8 cellular contexts compared by ENCODE assay signal in the genomic region with DNA sequence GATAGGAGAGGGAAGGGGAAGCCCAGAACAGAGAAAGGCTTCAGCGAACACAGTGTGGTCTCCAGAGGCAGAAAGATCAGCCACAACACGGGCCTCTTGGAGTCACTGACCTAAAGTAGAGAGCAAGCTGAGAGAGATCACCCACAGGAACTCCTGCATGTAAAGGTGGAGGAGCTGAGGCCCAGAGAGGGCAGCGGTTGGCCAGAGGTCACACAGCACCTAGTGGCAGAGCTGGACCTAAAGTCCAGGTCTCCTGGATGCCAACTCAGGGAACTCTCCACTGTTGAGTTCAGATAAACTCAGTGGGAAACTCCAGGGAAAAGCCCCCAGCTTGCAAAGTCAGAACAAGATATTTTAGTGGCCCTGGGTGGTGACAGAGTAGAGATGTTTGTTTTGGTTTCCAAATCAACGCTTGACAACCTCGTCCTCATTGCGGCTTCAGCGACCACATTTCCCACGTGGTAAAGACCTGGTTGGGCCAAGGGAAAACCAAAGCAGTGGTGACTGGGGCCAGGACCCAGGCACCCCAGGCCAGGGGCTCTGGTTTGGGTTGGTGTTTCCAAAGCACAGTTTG. TPM values are rescaled to one million over a fixed set of nuclear protein-coding genes. Genes with fewer than 3 reads are reported as not detected.
DNase-seq lines count a peak whose midpoint lies in the region; ATAC-seq and TF ChIP-seq lines count a peak whose summit lies in the region.

No MANE protein-coding gene starts in this region.

- no peaks in the 10 kb centered on the region for H3K9me3 ChIP-seq in left lung

- H3K27ac ChIP-seq in left lung, result peak overlapping the region; percentile 76 to 93

- H3K4me1 ChIP-seq in left lung, result peaks cover 46 to 88% of the 10 kb centered on the region in 2 donors

- DNase-seq in M059J (ENCODE audit: low read depth) (peak; percentile 90), left lung (no peak), left lobe of liver (ENCODE audit: low spot score) (no peak), NCI-H2081 treated with DMSO at 0.1 percent for 48 hours (lab: John Stamatoyannopoulos, UW) (no peak), T1000 (lab: John Stamatoyannopoulos, UW) (no peak)
- DNase-seq in activated T-cell treated with anti-CD3 and anti-CD28 coated beads, Interleukin-2, amount 50 U/mL, for 48 hours, result peak; percentile 88 to 89
- peak; percentile 55 to 61 for DNase-seq in stimulated activated CD8-positive, alpha-beta memory T cell treated with anti-CD3 and anti-CD28 coated beads, Interleukin-4, amount 100 ng/mL, for 4 hours (ENCODE audit: low read depth in 2 of 2, low spot score in 1 of 2)

- no peak overlapping the region for H3K4me3 ChIP-seq in left lung

- ATAC-seq in GM21447 (IDR thresholded peaks at IDR 0.05; ENCODE audit: unreplicated experiment), result peak; percentile 39
- ATAC-seq in left lung, result no peak
- no peak for ATAC-seq in left lobe of liver

- H3K27me3 ChIP-seq in left lung, result peaks cover 0 to 17% of the 10 kb centered on the region in 2 donors

- no peak for TF ChIP-seq CTCF in left lung (IDR thresholded peaks at IDR 0.05)

- no peaks in the 10 kb centered on the region for H3K36me3 ChIP-seq in left lung

- intact Hi-C loops in left lung (cut with DNase I), result no loop called here

RNA-seq across cellular contexts. Expression of gene IFFO2, which starts 4.6 kb away (rescaled TPM):
- 6.7 and 13.2 TPM in 2 replicates for total RNA-seq in M059J (2014; rRNA removed; shearing (Covaris generic))
- total RNA-seq in left lung (10 to 100 TPM; 14.1 to 14.7 TPM), left lobe of liver (4.1 TPM)

RNA-seq across cellular contexts. Expression of gene ALDH4A1, which starts 49.5 kb away (rescaled TPM):
- total RNA-seq in M059J (2014; rRNA removed; shearing (Covaris generic)), result 5.8 and 14.8 TPM in 2 replicates
- 10 to 100 TPM; 11.3 to 17.4 TPM for total RNA-seq in left lung
- 359 TPM for total RNA-seq in left lobe of liver

Comparison
In these comparisons a context has a peak if more than half of its experiments do, and no peak if none do; other contexts are left out.
1. DNase-seq: peak in M059J (single experiment), activated T-cell treated with anti-CD3 and anti-CD28 coated beads, Interleukin-2, amount 50 U/mL, for 48 hours (2 of 2) and stimulated activated CD8-positive, alpha-beta memory T cell treated with anti-CD3 and anti-CD28 coated beads, Interleukin-4, amount 100 ng/mL, for 4 hours (2 of 2); none in left lung (0 of 2), left lobe of liver (single experiment), NCI-H2081 treated with DMSO at 0.1 percent for 48 hours (single experiment) and T1000 (single experiment).
2. RNA of gene ALDH4A1, which starts 49.5 kb away (total RNA-seq): 359 TPM in left lobe of liver (single experiment); 11.3 to 17.4 TPM in left lung and 5.8 to 14.8 TPM in M059J; every median in the first group is over 10 times any median in the second.